Comparison of ENCODE assay signal across 22 cellular contexts in the genomic region with DNA sequence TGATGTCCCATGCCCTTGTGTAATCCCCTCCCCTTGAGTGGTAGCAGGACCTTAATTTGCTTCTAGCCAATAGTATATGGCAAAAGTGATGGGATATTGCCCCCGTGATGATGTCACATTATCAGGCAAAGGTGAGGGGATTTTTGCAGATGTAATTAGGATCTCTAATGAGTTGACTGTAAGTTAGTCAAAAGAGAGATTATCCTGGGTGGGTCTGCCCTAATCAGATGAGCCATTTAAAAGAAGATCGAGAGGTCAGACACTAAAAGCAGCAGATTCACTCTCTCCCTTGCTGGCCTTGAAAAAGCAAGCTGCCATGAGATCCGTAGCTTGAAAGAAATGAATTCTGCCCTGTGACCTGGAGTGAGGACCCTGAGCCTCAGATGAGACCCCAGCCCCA. TPM values are rescaled to one million over a fixed set of nuclear protein-coding genes. Genes with fewer than 3 reads are reported as not detected.
DNase-seq lines count a peak whose midpoint lies in the region; ATAC-seq and TF ChIP-seq lines count a peak whose summit lies in the region.
"Had no signal": no experiment of that assay in that cellular context is flagged by ENCODE, and none has a peak within 500 bp of the region (broad histone marks: within the 10 kb centered on the region; RNA-seq: fewer than 3 reads in every experiment).

No MANE protein-coding gene starts in this region.

- H3K4me2 ChIP-seq in mammary epithelial cell (ENCODE audit: insufficient read depth, low read depth, low read length) (no peak overlapping the region), SK-N-SH (no peak overlapping the region)
- H3K4me2 ChIP-seq: hepatocyte had no signal

- WGBS in mammary epithelial cell (ENCODE audit: low coverage, missing lambda C conversion rate): 84% methylated on average over 2 of the region's 3 CpGs
- 90% methylated on average over 3 of the region's 3 CpGs for WGBS in SK-N-SH (ENCODE audit: low lambda C conversion rate)

- H3F3A ChIP-seq in SK-N-SH (replicated peaks; ENCODE audit: insufficient read depth): peaks cover 20% of the 10 kb centered on the region

- H3K4me1 ChIP-seq in breast epithelium (peaks cover 16 to 27% of the 10 kb centered on the region in 2 donors), mammary epithelial cell (ENCODE audit: insufficient read depth, low read length) (peaks cover 36% of the 10 kb centered on the region), neutrophil (ENCODE audit: control insufficient read depth in 1 of 2, insufficient read depth in 1 of 2, low read depth in 1 of 2, low read length in 1 of 2) (peaks cover 95 to 96% of the 10 kb centered on the region in 2 experiments), upper lobe of right lung (peaks cover 63% of the 10 kb centered on the region), SK-N-SH (ENCODE audit: control insufficient read depth in 1 of 2, insufficient read depth in 2 of 2, low read depth in 1 of 2, low read length in 1 of 2) (peaks cover 35% of the 10 kb centered on the region in 2 experiments)

- no peak for TF ChIP-seq EP300 in SK-N-SH (IDR thresholded peaks at IDR 0.05; ENCODE audit: borderline replicate concordance in 1 of 2, low read depth in 1 of 2, low read length in 1 of 2)

- intact Hi-C loops in breast epithelium (cut with DNase I; ENCODE audit: low total_unique reads): no loop called here
- intact Hi-C loops in mammary epithelial cell (cut with micrococcal nuclease): no loop called here
- intact Hi-C loops in dendritic cell treated with granulocyte-macrophage colony-stimulating factor and Interleukin-4, amounts not matched to agents 40 ng/mL and 50 ng/mL, for 4 days (cut with micrococcal nuclease): no loop called here
- intact Hi-C loops in upper lobe of right lung (cut with DNase I): no loop called here

- POLR2A ChIA-PET in SK-N-SH (lab: Yijun Ruan, JAX): no interaction called here

- H3K36me3 Mint-ChIP-seq in dendritic cell treated with granulocyte-macrophage colony-stimulating factor and Interleukin-4, amounts not matched to agents 40 ng/mL and 50 ng/mL, for 4 days (ENCODE audit: low read depth): no peaks in the 10 kb centered on the region
- H3K36me3 Mint-ChIP-seq in activated T-helper 17 cell treated with anti-CD3 and anti-CD28 coated beads, Interleukin-2, amount 50 U/mL, for 72 hours (ENCODE audit: low read depth): no peaks in the 10 kb centered on the region
- H3K36me3 Mint-ChIP-seq: activated naive CD4-positive, alpha-beta T cell treated with anti-CD3 and anti-CD28 coated beads, Interleukin-2, amount 50 U/mL, for 24 hours; mesothelial cell of epicardium had no signal

- no peaks in the 10 kb centered on the region for H3K9me2 ChIP-seq in SK-N-SH

- DNase-seq in breast epithelium (ENCODE audit: low spot score in 2 of 2) (no peak), mammary epithelial cell (no peak), upper lobe of right lung (no peak), SK-N-SH (no peak), NCI-H1694 (lab: John Stamatoyannopoulos, UW) (no peak)
- DNase-seq: activated CD8-positive, alpha-beta T cell treated with anti-CD3 and anti-CD28 coated beads, Interleukin-2, amount 10 ng/mL, durations not matched to agents 7 days and 5 days; activated T-cell treated with anti-CD3 and anti-CD28 coated beads, Interleukin-2, amount 50 U/mL, for 4 hours; DMS 273 treated with DMSO at 0.1 percent for 48 hours; effector CD8-positive, alpha-beta T cell; NCI-H1092 treated with DMSO at 0.1 percent for 48 hours; NCI-H2107; NCI-H524 treated with DMSO at 0.1 percent for 48 hours; stimulated activated CD4-positive, alpha-beta T cell treated with anti-CD3 and anti-CD28 coated beads, Interleukin-1b, Interleukin-23, amount 100 ng/mL, for 48 hours; stimulated activated naive CD8-positive, alpha-beta T cell treated with anti-CD3 and anti-CD28 coated beads, Interleukin-15, amount 100 ng/mL, for 72 hours had no signal

- TF ChIP-seq POLR2A in breast epithelium (IDR thresholded peaks at IDR 0.05): no peak

- no peaks in the 10 kb centered on the region for H3K27me3 ChIP-seq in breast epithelium
- no peaks in the 10 kb centered on the region for H3K27me3 ChIP-seq in mammary epithelial cell (ENCODE audit: insufficient read depth, low read length)
- H3K27me3 ChIP-seq in neutrophil: no peaks in the 10 kb centered on the region
- H3K27me3 ChIP-seq in upper lobe of right lung: no peaks in the 10 kb centered on the region
- no peaks in the 10 kb centered on the region for H3K27me3 ChIP-seq in SK-N-SH (ENCODE audit: insufficient read depth)
- H3K27me3 ChIP-seq: hepatocyte had no signal

- no peak for ATAC-seq in upper lobe of right lung
- ATAC-seq in activated T-helper 17 cell treated with anti-CD3 and anti-CD28 coated beads, Interleukin-2, amount 50 U/mL, for 72 hours (replicated peaks): no peak
- ATAC-seq: activated T-cell treated with anti-CD3 and anti-CD28 coated beads, Interleukin-2, amount 50 U/mL, for 4 hours; sciatic nerve had no signal

- no peaks in the 10 kb centered on the region for H3K36me3 ChIP-seq in breast epithelium
- no peaks in the 10 kb centered on the region for H3K36me3 ChIP-seq in mammary epithelial cell (ENCODE audit: insufficient read depth, low read length)
- H3K36me3 ChIP-seq in neutrophil: no peaks in the 10 kb centered on the region
- no peaks in the 10 kb centered on the region for H3K36me3 ChIP-seq in upper lobe of right lung
- H3K36me3 ChIP-seq in SK-N-SH (replicated peaks in 1 of 2; ENCODE audit: control insufficient read depth in 1 of 2, insufficient read depth in 2 of 2, low read length in 1 of 2): no peaks in the 10 kb centered on the region

- peaks cover 70% of the 10 kb centered on the region for H3K4me1 Mint-ChIP-seq in dendritic cell treated with granulocyte-macrophage colony-stimulating factor and Interleukin-4, amounts not matched to agents 40 ng/mL and 50 ng/mL, for 4 days (ENCODE audit: low read depth)
- no peaks in the 10 kb centered on the region for H3K4me1 Mint-ChIP-seq in activated T-helper 17 cell treated with anti-CD3 and anti-CD28 coated beads, Interleukin-2, amount 50 U/mL, for 72 hours

- no peak overlapping the region for H3K4me3 Mint-ChIP-seq in dendritic cell treated with granulocyte-macrophage colony-stimulating factor and Interleukin-4, amounts not matched to agents 40 ng/mL and 50 ng/mL, for 4 days
- no peak overlapping the region for H3K4me3 Mint-ChIP-seq in activated T-helper 17 cell treated with anti-CD3 and anti-CD28 coated beads, Interleukin-2, amount 50 U/mL, for 72 hours
- H3K4me3 Mint-ChIP-seq: activated CD8-positive, alpha-beta T cell treated with anti-CD3 and anti-CD28 coated beads, Interleukin-2, amount 10 ng/mL, durations not matched to agents 7 days and 5 days; activated naive CD4-positive, alpha-beta T cell treated with anti-CD3 and anti-CD28 coated beads, Interleukin-2, amount 50 U/mL, for 24 hours; activated T-cell treated with anti-CD3 and anti-CD28 coated beads, Interleukin-2, amount 50 U/mL, for 4 hours; mesothelial cell of epicardium; stimulated activated naive CD8-positive, alpha-beta T cell treated with anti-CD3 and anti-CD28 coated beads, Interleukin-15, amount 100 ng/mL, for 72 hours had no signal

- no peak overlapping the region for H2AFZ ChIP-seq in mammary epithelial cell (ENCODE audit: low read depth, low read length)
- no peak overlapping the region for H2AFZ ChIP-seq in SK-N-SH (ENCODE audit: low read depth)
- H2AFZ ChIP-seq: hepatocyte had no signal

- H3K79me2 ChIP-seq in mammary epithelial cell (ENCODE audit: insufficient read depth, low read length): no peaks in the 10 kb centered on the region
- no peaks in the 10 kb centered on the region for H3K79me2 ChIP-seq in SK-N-SH (ENCODE audit: insufficient read depth)
- H3K79me2 ChIP-seq: hepatocyte had no signal

- H3K9ac ChIP-seq in mammary epithelial cell (ENCODE audit: insufficient read depth, low read length) (no peak overlapping the region), SK-N-SH (no peak overlapping the region)

- H3K27me3 Mint-ChIP-seq in dendritic cell treated with granulocyte-macrophage colony-stimulating factor and Interleukin-4, amounts not matched to agents 40 ng/mL and 50 ng/mL, for 4 days: no peaks in the 10 kb centered on the region
- peaks cover 16% of the 10 kb centered on the region for H3K27me3 Mint-ChIP-seq in activated T-helper 17 cell treated with anti-CD3 and anti-CD28 coated beads, Interleukin-2, amount 50 U/mL, for 72 hours

- dilution Hi-C loops in mammary epithelial cell (cut with HindIII; ENCODE audit: low sequenced_read_pairs): no loop called here

- no peaks in the 10 kb centered on the region for H3K9me3 Mint-ChIP-seq in dendritic cell treated with granulocyte-macrophage colony-stimulating factor and Interleukin-4, amounts not matched to agents 40 ng/mL and 50 ng/mL, for 4 days
- H3K9me3 Mint-ChIP-seq in activated T-helper 17 cell treated with anti-CD3 and anti-CD28 coated beads, Interleukin-2, amount 50 U/mL, for 72 hours: no peaks in the 10 kb centered on the region
- H3K9me3 Mint-ChIP-seq: activated naive CD4-positive, alpha-beta T cell treated with anti-CD3 and anti-CD28 coated beads, Interleukin-2, amount 50 U/mL, for 24 hours; activated T-cell treated with anti-CD3 and anti-CD28 coated beads, Interleukin-2, amount 50 U/mL, for 4 hours; mesothelial cell of epicardium had no signal

- BruUV-seq in mammary epithelial cell (replicated peaks; lab: Mats Ljungman, UMichigan): no TSS peak

- H3K9me3 ChIP-seq in breast epithelium: no peaks in the 10 kb centered on the region
- no peaks in the 10 kb centered on the region for H3K9me3 ChIP-seq in mammary epithelial cell (replicated peaks; ENCODE audit: insufficient read depth, low read length)
- H3K9me3 ChIP-seq in neutrophil: no peaks in the 10 kb centered on the region
- no peaks in the 10 kb centered on the region for H3K9me3 ChIP-seq in upper lobe of right lung
- no peaks in the 10 kb centered on the region for H3K9me3 ChIP-seq in SK-N-SH

- in situ Hi-C loops in mammary epithelial cell (cut with MboI; ENCODE audit: low sequenced_read_pairs in 2 of 2): no loop called here

- CTCF ChIA-PET in mammary epithelial cell (lab: Charles Lee; ENCODE audit: low non-redundant PET) (no interaction called here), SK-N-SH (lab: Yijun Ruan, JAX) (interaction anchor here (1.5 to 1.9 kb wide), 2 partner anchors 10 to 30 kb away, joined by 6 to 9 read pairs; no protein-coding TSS in a partner anchor)

- TF ChIP-seq RAD21 in SK-N-SH (IDR thresholded peaks at IDR 0.05; ENCODE audit: low read length): no peak

- peak overlapping the region; percentile 77 for H3K27ac Mint-ChIP-seq in dendritic cell treated with granulocyte-macrophage colony-stimulating factor and Interleukin-4, amounts not matched to agents 40 ng/mL and 50 ng/mL, for 4 days
- H3K27ac Mint-ChIP-seq in activated T-helper 17 cell treated with anti-CD3 and anti-CD28 coated beads, Interleukin-2, amount 50 U/mL, for 72 hours: no peak overlapping the region
- H3K27ac Mint-ChIP-seq: activated CD8-positive, alpha-beta T cell treated with anti-CD3 and anti-CD28 coated beads, Interleukin-2, amount 10 ng/mL, durations not matched to agents 7 days and 5 days; activated naive CD4-positive, alpha-beta T cell treated with anti-CD3 and anti-CD28 coated beads, Interleukin-2, amount 50 U/mL, for 24 hours; stimulated activated naive CD8-positive, alpha-beta T cell treated with anti-CD3 and anti-CD28 coated beads, Interleukin-15, amount 100 ng/mL, for 72 hours had no signal

- no peaks in the 10 kb centered on the region for H4K20me1 ChIP-seq in mammary epithelial cell (ENCODE audit: insufficient read depth, low read length)
- no peaks in the 10 kb centered on the region for H4K20me1 ChIP-seq in SK-N-SH (ENCODE audit: insufficient read depth)

- TF ChIP-seq CTCF in breast epithelium (IDR thresholded peaks at IDR 0.05): no peak
- TF ChIP-seq CTCF in mammary epithelial cell (conservative IDR thresholded peaks at IDR 0.05 in 1 of 2, IDR thresholded peaks at IDR 0.05 in 1 of 2; ENCODE audit: extremely low read depth in 1 of 2, insufficient read depth in 1 of 2, low read depth in 1 of 2, low read length in 2 of 2): no peak
- TF ChIP-seq CTCF in neutrophil (IDR thresholded peaks at IDR 0.05): no peak
- TF ChIP-seq CTCF in upper lobe of right lung (IDR thresholded peaks at IDR 0.05): no peak
- no peak for TF ChIP-seq CTCF in SK-N-SH (IDR thresholded peaks at IDR 0.05)

- H3K4me3 ChIP-seq in breast epithelium: no peak overlapping the region
- no peak overlapping the region for H3K4me3 ChIP-seq in mammary epithelial cell (replicated peaks in 1 of 3; ENCODE audit: insufficient read depth in 1 of 3, low read depth in 2 of 3, low read length in 3 of 3)
- H3K4me3 ChIP-seq in neutrophil (ENCODE audit: low read depth in 1 of 2, low read length in 1 of 2): no peak overlapping the region
- no peak overlapping the region for H3K4me3 ChIP-seq in upper lobe of right lung
- no peak overlapping the region for H3K4me3 ChIP-seq in SK-N-SH (ENCODE audit: low read depth in 2 of 2, low read length in 1 of 2)
- H3K4me3 ChIP-seq: hepatocyte had no signal

- H3K27ac ChIP-seq in breast epithelium (peak overlapping the region; percentile 70 to 98), mammary epithelial cell (ENCODE audit: insufficient read depth, low read depth, low read length) (no peak overlapping the region), neutrophil (peak overlapping the region; percentile 74), upper lobe of right lung (peak overlapping the region; percentile 43), SK-N-SH (ENCODE audit: low read depth in 2 of 2, low read length in 1 of 2) (no peak overlapping the region)
- H3K27ac ChIP-seq: C4-2B, hepatocyte had no signal

RNA-seq across cellular contexts. Expression of a gene that starts 50.1 kb away (rescaled TPM):
- total RNA-seq in breast epithelium (10 to 100 TPM; 12.3 to 39.2 (median 32.1) TPM), mammary epithelial cell (10 to 100 TPM; 16.1 to 18.0 TPM), upper lobe of right lung (18.3 TPM)
- polyA plus RNA-seq in mammary epithelial cell (17.8 TPM), SK-N-SH (2012; rRNA removed) (33.0 and 46.1 TPM in 2 replicates)
- 32.8 TPM for polyA minus RNA-seq in mammary epithelial cell
- polyA plus RNA-seq in SK-N-SH (2012; cell fraction: cytosol; rRNA removed): 18.7 and 21.0 TPM in 2 replicates
- polyA plus RNA-seq in SK-N-SH (2012; cell fraction: nucleus; rRNA removed): 146 and 210 TPM in 2 replicates
- total RNA-seq in activated T-helper 17 cell treated with anti-CD3 and anti-CD28 coated beads, Interleukin-2, amount 50 U/mL, for 72 hours: 10 to 100 TPM; 20.7 to 22.2 TPM

Comparison
In these comparisons a context has a peak if more than half of its experiments do, and no peak if none do; other contexts are left out.
1. H3K27ac ChIP-seq: peak in breast epithelium (2 of 2), neutrophil (single experiment) and upper lobe of right lung (single experiment); none in mammary epithelial cell (single experiment) and SK-N-SH (0 of 2).